ENCODE assay signal across 22 cellular contexts in the genomic region with DNA sequence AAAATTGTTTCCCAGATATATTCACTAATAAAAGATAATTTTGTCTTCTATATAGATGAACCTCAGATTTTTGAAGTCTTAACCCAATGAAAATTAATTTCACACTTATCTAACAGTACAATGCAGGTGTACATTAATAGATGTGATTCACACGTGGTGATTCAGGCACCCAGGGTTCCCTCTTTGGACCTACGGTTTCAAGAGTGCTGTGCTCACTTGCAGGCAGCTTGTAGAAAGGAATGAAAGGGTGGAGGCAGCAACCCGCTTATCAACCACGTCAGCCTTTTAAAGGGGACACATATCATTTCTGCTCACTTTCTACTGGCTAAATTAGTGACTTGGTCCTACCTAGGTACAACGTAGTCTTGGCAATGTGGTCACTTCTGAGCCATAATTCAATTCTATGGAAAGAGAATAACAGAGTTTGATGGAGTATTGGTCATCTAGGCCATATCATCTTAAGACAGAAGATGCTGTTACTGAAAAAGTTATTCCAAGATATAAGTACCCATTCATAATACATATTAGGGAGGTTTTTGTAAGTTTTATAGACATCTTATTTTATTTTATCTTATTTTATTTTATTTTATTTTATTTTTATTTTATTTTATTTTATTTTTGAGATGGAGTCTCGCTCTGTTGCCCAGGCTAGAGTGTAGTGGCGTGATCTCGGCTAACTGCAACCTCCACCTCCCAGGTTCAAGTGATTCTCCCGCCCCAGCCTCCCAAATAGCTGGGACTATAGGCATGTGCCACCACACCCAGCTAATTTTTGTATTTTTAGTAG.
"Had no signal": no experiment of that assay in that cellular context is flagged by ENCODE, and none has a peak within 500 bp of the region (broad histone marks: within the 10 kb centered on the region; RNA-seq: fewer than 3 reads in every experiment).

No MANE protein-coding gene starts in this region.

- FAIRE-seq: endothelial cell of umbilical vein had no signal

- H3K27ac ChIP-seq: adrenal gland, ascending aorta, colonic mucosa, dorsolateral prefrontal cortex, heart right ventricle, left ventricle myocardium inferior, ovary, psoas muscle, tibial artery had no signal

- DNase-seq: activated CD8-positive, alpha-beta memory T cell treated with anti-CD3 and anti-CD28 coated beads for 24 hours; activated CD8-positive, alpha-beta memory T cell treated with anti-CD3 and anti-CD28 coated beads, Interleukin-2, amount 50 U/mL, for 4 hours; activated T-cell treated with anti-CD3 and anti-CD28 coated beads, Interleukin-2, amount 50 U/mL, for 24 hours; adrenal gland; colonic mucosa; dorsolateral prefrontal cortex; effector memory CD8-positive, alpha-beta T cell; heart right ventricle; kidney glomerular epithelial cell; left ventricle myocardium inferior; natural killer cell; ovary; psoas muscle; right cardiac atrium; stimulated activated CD4-positive, alpha-beta T cell treated with anti-CD3 and anti-CD28 coated beads, Interleukin-1b, Interleukin-23, amount 100 ng/mL, for 48 hours; substantia nigra; SW 1271; T-helper 17 cell; tibial artery had no signal

- ATAC-seq: activated T-helper 17 cell treated with anti-CD3 and anti-CD28 coated beads, Interleukin-2, amount 50 U/mL, for 72 hours; effector memory CD8-positive, alpha-beta T cell; heart right ventricle; natural killer cell; psoas muscle; right cardiac atrium; T-helper 17 cell had no signal
